16 cellular contexts compared by ENCODE assay signal in the genomic region with DNA sequence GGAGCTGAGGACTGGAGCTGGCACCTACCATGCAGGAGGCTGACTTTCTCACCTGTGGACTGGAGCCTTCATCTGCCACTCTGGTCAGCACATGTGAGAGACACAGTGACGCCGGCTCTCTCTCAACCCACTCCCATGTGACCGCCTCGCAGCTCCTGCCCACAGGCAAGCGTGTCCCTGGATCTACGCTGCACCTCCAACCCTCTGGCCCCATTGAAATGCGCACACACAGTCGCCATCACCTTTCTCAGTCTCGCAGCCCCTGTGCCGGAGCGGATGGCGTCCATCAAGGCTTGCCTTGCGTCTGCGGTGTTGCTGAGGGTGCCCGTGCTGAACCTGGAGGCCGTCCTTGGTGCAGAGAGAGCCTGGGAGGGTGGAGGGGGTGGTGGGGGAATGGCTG.
DNase-seq lines count a peak whose midpoint lies in the region; ATAC-seq and TF ChIP-seq lines count a peak whose summit lies in the region.
"Had no signal": no experiment of that assay in that cellular context is flagged by ENCODE, and none has a peak within 500 bp of the region (broad histone marks: within the 10 kb centered on the region; RNA-seq: fewer than 3 reads in every experiment).

No MANE protein-coding gene starts in this region.

- H3K27me3 Mint-ChIP-seq in activated naive CD8-positive, alpha-beta T cell treated with anti-CD3 and anti-CD28 coated beads, Interleukin-2, amount 50 U/mL, for 24 hours = no peaks in the 10 kb centered on the region
- H3K27me3 Mint-ChIP-seq: B cell had no signal

- ATAC-seq in Right ventricle myocardium superior (ENCODE audit: poor library complexity) (no peak), left lobe of liver (no peak), gastrocnemius medialis (no peak)
- ATAC-seq in activated naive CD8-positive, alpha-beta T cell treated with anti-CD3 and anti-CD28 coated beads, Interleukin-2, amount 50 U/mL, for 24 hours = no peak

- no peak overlapping the region for H3K4me3 Mint-ChIP-seq in activated naive CD8-positive, alpha-beta T cell treated with anti-CD3 and anti-CD28 coated beads, Interleukin-2, amount 50 U/mL, for 24 hours
- H3K4me3 Mint-ChIP-seq: B cell; CD4-positive, alpha-beta memory T cell; HFFc6 had no signal

- no peaks in the 10 kb centered on the region for H3K36me3 Mint-ChIP-seq in activated naive CD8-positive, alpha-beta T cell treated with anti-CD3 and anti-CD28 coated beads, Interleukin-2, amount 50 U/mL, for 24 hours (ENCODE audit: low read depth)
- H3K36me3 Mint-ChIP-seq: CD4-positive, alpha-beta memory T cell had no signal

- H3K36me3 ChIP-seq in right atrium auricular region (no peaks in the 10 kb centered on the region), gastrocnemius medialis (no peaks in the 10 kb centered on the region)
- H3K36me3 ChIP-seq: HAP-1 had no signal

- H3K27me3 ChIP-seq in right atrium auricular region = no peaks in the 10 kb centered on the region
- no peaks in the 10 kb centered on the region for H3K27me3 ChIP-seq in gastrocnemius medialis

- no peak for TF ChIP-seq CTCF in right atrium auricular region (IDR thresholded peaks at IDR 0.05)
- no peak for TF ChIP-seq CTCF in gastrocnemius medialis (IDR thresholded peaks at IDR 0.05 in 4 of 5, conservative IDR thresholded peaks at IDR 0.05 in 1 of 5)

- H3K27ac ChIP-seq in right atrium auricular region (no peak overlapping the region), gastrocnemius medialis (peak overlapping the region in 3 of 4 donors; percentile 64 to 77 (median 75))
- H3K27ac ChIP-seq: C4-2B had no signal

- peak; percentile 51 for DNase-seq in right atrium auricular region (ENCODE audit: low spot score)
- DNase-seq in Right ventricle myocardium superior = no peak
- peak; percentile 31 for DNase-seq in left lobe of liver (ENCODE audit: low spot score)
- no peak for DNase-seq in gastrocnemius medialis
- DNase-seq in C1 segment of cervical spinal cord (lab: John Stamatoyannopoulos, UW) = no peak
- no peak for DNase-seq in NCI-H2227 (lab: John Stamatoyannopoulos, UW; ENCODE audit: unreplicated experiment)
- no peak for DNase-seq in activated naive CD8-positive, alpha-beta T cell treated with anti-CD3 and anti-CD28 coated beads, Interleukin-2, amount 50 U/mL, for 24 hours
- DNase-seq: DMS153, DMS79 treated with DMSO at 0.1 percent for 48 hours, EL, GOT3, HFFc6 had no signal

- H3K4me3 ChIP-seq in right atrium auricular region = no peak overlapping the region
- no peak overlapping the region for H3K4me3 ChIP-seq in gastrocnemius medialis
- H3K4me3 ChIP-seq: HAP-1 had no signal

- no peak for TF ChIP-seq POLR2A in gastrocnemius medialis (IDR thresholded peaks at IDR 0.05)

- no peak overlapping the region for H3K27ac Mint-ChIP-seq in activated naive CD8-positive, alpha-beta T cell treated with anti-CD3 and anti-CD28 coated beads, Interleukin-2, amount 50 U/mL, for 24 hours
- H3K27ac Mint-ChIP-seq: B cell; CD4-positive, alpha-beta memory T cell; HFFc6 had no signal

- intact Hi-C loops in Right ventricle myocardium superior (cut with DNase I) = no loop called here
- intact Hi-C loops in gastrocnemius medialis (cut with DNase I; ENCODE audit: low total_unique reads) = loop anchor here (5.0 kb wide), 1 partner anchor 233 kb away; no protein-coding TSS in a partner anchor

- H3K4me1 ChIP-seq in right atrium auricular region (no peaks in the 10 kb centered on the region), gastrocnemius medialis (peaks cover 21 to 39% of the 10 kb centered on the region in 2 donors)
- H3K4me1 ChIP-seq: HAP-1 had no signal

- no peaks in the 10 kb centered on the region for H3K4me1 Mint-ChIP-seq in activated naive CD8-positive, alpha-beta T cell treated with anti-CD3 and anti-CD28 coated beads, Interleukin-2, amount 50 U/mL, for 24 hours
- H3K4me1 Mint-ChIP-seq: B cell; CD4-positive, alpha-beta memory T cell had no signal

- H3K9me3 ChIP-seq in right atrium auricular region (no peaks in the 10 kb centered on the region), gastrocnemius medialis (no peaks in the 10 kb centered on the region)
- H3K9me3 ChIP-seq: HAP-1 had no signal

- H3K9me3 Mint-ChIP-seq in activated naive CD8-positive, alpha-beta T cell treated with anti-CD3 and anti-CD28 coated beads, Interleukin-2, amount 50 U/mL, for 24 hours = no peaks in the 10 kb centered on the region
- H3K9me3 Mint-ChIP-seq: CD4-positive, alpha-beta memory T cell; HFFc6 had no signal

- in situ Hi-C loops in gastrocnemius medialis (cut with MboI; ENCODE audit: low sequenced_read_pairs in 4 of 4) = no loop called here

Comparison
In these comparisons a context has a peak if more than half of its experiments do, and no peak if none do; other contexts are left out.
1. DNase-seq: peak in right atrium auricular region (single experiment) and left lobe of liver (single experiment); none in Right ventricle myocardium superior (single experiment), gastrocnemius medialis (0 of 2), C1 segment of cervical spinal cord (0 of 14), NCI-H2227 (single experiment) and activated naive CD8-positive, alpha-beta T cell treated with anti-CD3 and anti-CD28 coated beads, Interleukin-2, amount 50 U/mL, for 24 hours (single experiment).
2. H3K27ac ChIP-seq: peak in gastrocnemius medialis (3 of 4); none in right atrium auricular region (0 of 2).